In the genomic region with DNA sequence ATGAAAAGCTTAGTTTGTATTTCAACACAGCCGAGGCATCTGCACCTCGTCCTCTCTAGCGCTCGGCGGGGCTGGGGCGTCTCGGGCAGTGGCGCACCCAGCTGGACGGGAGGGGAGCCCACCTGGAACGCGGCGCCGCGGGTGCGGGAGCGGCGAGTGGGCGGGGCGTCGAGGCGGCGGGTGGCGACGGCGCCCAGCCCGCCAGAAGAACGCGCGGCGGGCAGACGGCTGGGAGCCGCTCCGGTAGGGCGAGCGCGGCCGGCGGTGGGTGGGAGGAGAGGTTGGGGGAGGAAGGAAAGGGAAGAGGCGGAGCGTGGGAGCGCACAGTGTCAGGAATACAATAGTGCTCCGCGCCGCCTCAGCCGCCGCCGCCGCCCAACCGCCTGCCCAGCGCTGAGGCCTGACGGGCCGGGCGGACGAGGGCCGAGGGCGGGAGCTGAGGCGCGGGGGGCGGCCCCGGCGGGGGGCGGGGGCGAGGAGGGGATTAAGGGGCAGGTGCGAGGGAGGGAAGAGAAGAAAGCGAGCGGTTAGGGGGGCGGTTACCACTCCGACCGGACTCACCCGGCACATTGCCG, we compare ENCODE assay signal across 8 cellular contexts. TPM values are rescaled to one million over a fixed set of nuclear protein-coding genes. Genes with fewer than 3 reads are reported as not detected.
A peak's percentile ranks its signal among the peaks of the same experiment; 100 is the strongest.
DNase-seq lines count a peak whose midpoint lies in the region; ATAC-seq and TF ChIP-seq lines count a peak whose summit lies in the region.

A gene (plus strand): TSS at position 324 of the 575 bp plus-strand sequence. CDS start 72,474 bp downstream, outside the sequence.

- intact Hi-C loops in A673 (cut with micrococcal nuclease; ENCODE audit: unreplicated experiment): no loop called here
- intact Hi-C loops in Panc1 (cut with micrococcal nuclease; ENCODE audit: unreplicated experiment): no loop called here

- no peaks in the 10 kb centered on the region for H4K20me1 ChIP-seq in osteoblast (ENCODE audit: insufficient read depth, low read length)

- H3K9me3 ChIP-seq in A673 (ENCODE audit: low read depth, low read length, poor library complexity, severe bottlenecking) (no peaks in the 10 kb centered on the region), Panc1 (ENCODE audit: control insufficient read depth, insufficient read depth, low read depth, low read length) (no peaks in the 10 kb centered on the region), adipocyte (ENCODE audit: control insufficient read depth, low read length) (no peaks in the 10 kb centered on the region), cardiac muscle cell (ENCODE audit: low read depth) (peaks cover 4% of the 10 kb centered on the region), osteoblast (ENCODE audit: low read depth, low read length) (no peaks in the 10 kb centered on the region)

- H3K9ac ChIP-seq in adipocyte (ENCODE audit: low read length): peak within 1 kb of the TSS; percentile 75

- no peaks in the 10 kb centered on the region for H3K36me3 ChIP-seq in A673 (ENCODE audit: insufficient read depth, low read length, poor library complexity, severe bottlenecking)
- H3K36me3 ChIP-seq in Panc1 (ENCODE audit: control insufficient read depth, insufficient read depth, low read length): no peaks in the 10 kb centered on the region
- no peaks in the 10 kb centered on the region for H3K36me3 ChIP-seq in adipocyte (ENCODE audit: control insufficient read depth, insufficient read depth, low read length, severe bottlenecking)
- H3K36me3 ChIP-seq in cardiac muscle cell: no peaks in the 10 kb centered on the region
- no peaks in the 10 kb centered on the region for H3K36me3 ChIP-seq in osteoblast (ENCODE audit: insufficient read depth, low read length)

- H3K27ac ChIP-seq in A673 (ENCODE audit: low read depth, low read length, poor library complexity, severe bottlenecking) (peak within 1 kb of the TSS; percentile 85), Panc1 (ENCODE audit: low read length) (peak within 1 kb of the TSS; percentile 83), cardiac muscle cell (peak within 1 kb of the TSS; percentile 77), osteoblast (ENCODE audit: low read depth, low read length) (no peak within 1 kb of the TSS)

- peaks cover 5% of the 10 kb centered on the region for H3K4me1 ChIP-seq in A673 (ENCODE audit: insufficient read depth, low read length, poor library complexity, severe bottlenecking)
- peaks cover 13% of the 10 kb centered on the region for H3K4me1 ChIP-seq in Panc1 (ENCODE audit: control insufficient read depth, insufficient read depth, low read length)
- H3K4me1 ChIP-seq in adipocyte (ENCODE audit: control insufficient read depth, insufficient read depth, low read length): peaks cover 8% of the 10 kb centered on the region
- no peaks in the 10 kb centered on the region for H3K4me1 ChIP-seq in cardiac muscle cell (ENCODE audit: low read depth)
- no peaks in the 10 kb centered on the region for H3K4me1 ChIP-seq in osteoblast (ENCODE audit: insufficient read depth, low read length)

- peak; percentile 55 for ATAC-seq in GM18498 (IDR thresholded peaks at IDR 0.05; ENCODE audit: unreplicated experiment)
- ATAC-seq in Panc1: peak; percentile 96
- ATAC-seq in GM21423 (IDR thresholded peaks at IDR 0.05; ENCODE audit: unreplicated experiment): no peak

- TF ChIP-seq CTCF in A673 (conservative IDR thresholded peaks at IDR 0.05; ENCODE audit: low read depth, low read length) (no peak), Panc1 (IDR thresholded peaks at IDR 0.05) (no peak), cardiac muscle cell (IDR thresholded peaks at IDR 0.05; ENCODE audit: low read depth, low read length) (no peak), osteoblast (IDR thresholded peaks at IDR 0.05; ENCODE audit: extremely low read depth, low read depth, low read length) (no peak)

- H3K79me2 ChIP-seq in osteoblast (ENCODE audit: insufficient read depth, low read length): peaks cover 16% of the 10 kb centered on the region

- POLR2A ChIA-PET in A673 (lab: Charles Lee; ENCODE audit: low non-redundant PET): no interaction called here
- POLR2A ChIA-PET in Panc1 (lab: Charles Lee): no interaction called here

- no peaks in the 10 kb centered on the region for H3K27me3 ChIP-seq in A673 (replicated peaks; ENCODE audit: insufficient read depth, low read depth, low read length, poor library complexity)
- H3K27me3 ChIP-seq in Panc1 (ENCODE audit: control insufficient read depth, insufficient read depth, low read length): no peaks in the 10 kb centered on the region
- H3K27me3 ChIP-seq in adipocyte (replicated peaks; ENCODE audit: control insufficient read depth, insufficient read depth, low read length): peaks cover 15% of the 10 kb centered on the region
- no peaks in the 10 kb centered on the region for H3K27me3 ChIP-seq in cardiac muscle cell
- peaks cover 20% of the 10 kb centered on the region for H3K27me3 ChIP-seq in osteoblast (ENCODE audit: insufficient read depth, low read length)

- BruUV-seq in A673 (replicated peaks; lab: Mats Ljungman, UMichigan): no TSS peak
- BruUV-seq in Panc1 (replicated peaks; lab: Mats Ljungman, UMichigan): no TSS peak

- peak within 1 kb of the TSS; percentile 82 for H3K4me2 ChIP-seq in osteoblast (ENCODE audit: insufficient read depth, low read length)

- CTCF ChIA-PET in A673 (lab: Charles Lee): interaction anchor here (0.8 to 1.1 kb wide), 2 partner anchors 30 to 121 kb away, joined by 3 to 4 read pairs; no protein-coding TSS in a partner anchor
- CTCF ChIA-PET in Panc1 (lab: Charles Lee): no interaction called here

- in situ Hi-C loops in Panc1 (cut with HindIII; ENCODE audit: low pct_unique_long_range_greater_than_20kb, low sequenced_read_pairs): no loop called here

- H3K4me3 ChIP-seq in A673 (ENCODE audit: low read depth, low read length, poor library complexity, severe bottlenecking) (peak within 1 kb of the TSS; percentile 78), Panc1 (ENCODE audit: low read depth in 2 of 2, low read length in 2 of 2) (peak within 1 kb of the TSS; percentile 68 to 73), adipocyte (ENCODE audit: low read length) (peak within 1 kb of the TSS; percentile 83), cardiac muscle cell (peak within 1 kb of the TSS; percentile 94), osteoblast (ENCODE audit: insufficient read depth, low read length) (peak within 1 kb of the TSS; percentile 76)

- peak; percentile 84 for DNase-seq in A673 (ENCODE audit: low spot score)
- peak; percentile 61 to 63 for DNase-seq in Kasumi-1 (lab: John Stamatoyannopoulos, UW)
- DNase-seq in Panc1 (ENCODE audit: low read depth, low spot score): peak; percentile 2
- DNase-seq in adipocyte (ENCODE audit: low read depth): peak; percentile 86
- peak; percentile 84 for DNase-seq in cardiac muscle cell (ENCODE audit: low read depth in 1 of 2, low spot score in 1 of 2)
- peak; percentile 95 for DNase-seq in osteoblast (ENCODE audit: insufficient read length, low spot score, missing footprints)

- peak within 1 kb of the TSS; percentile 39 for H2AFZ ChIP-seq in osteoblast (ENCODE audit: low read length)

RNA-seq across cellular contexts. Expression of the gene that starts here (rescaled TPM):
- 42.4 and 48.5 TPM in 2 replicates for total RNA-seq in A673 (2021)
- total RNA-seq in Panc1 (2021; ENCODE audit: unreplicated experiment): 22.2 TPM
- polyA plus RNA-seq in Panc1 (2012; ENCODE audit: insufficient read length): 7.5 TPM
- total RNA-seq in cardiac muscle cell: 5.1 and 8.6 TPM in 2 replicates
- 6.0 and 7.0 TPM in 2 replicates for polyA plus RNA-seq in cardiac muscle cell
- total RNA-seq in osteoblast: 4.7 and 5.0 TPM in 2 replicates

Comparison
In these comparisons a context has a peak if more than half of its experiments do, and no peak if none do; other contexts are left out.
1. DNase-seq: peak in every context shown above with its lines; median percentile 95 in osteoblast; 86 in adipocyte; 84 in A673; 84 in cardiac muscle cell; 62 in Kasumi-1; 2 in Panc1.